ENCODE assay signal across 25 cellular contexts in the genomic region with DNA sequence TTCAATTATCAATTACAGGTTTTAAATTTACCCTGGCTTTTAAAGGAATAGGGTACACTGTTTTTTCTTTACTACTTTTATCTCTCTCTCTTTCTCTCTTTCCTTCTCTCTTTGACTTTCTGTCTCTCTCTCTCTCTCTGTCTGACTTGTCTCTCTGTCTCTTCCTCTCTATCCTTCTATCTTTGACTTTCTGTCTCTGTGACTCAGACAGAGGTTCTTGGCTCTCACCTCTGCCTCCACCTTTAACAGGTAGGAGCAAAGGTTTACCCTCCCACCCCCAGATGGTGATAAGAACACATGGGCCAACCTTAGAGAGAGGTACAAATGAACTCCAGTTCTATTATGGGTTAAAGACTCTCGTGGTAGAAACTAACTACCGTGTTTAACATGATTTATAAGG. TPM values are rescaled to one million over a fixed set of nuclear protein-coding genes. Genes with fewer than 3 reads are reported as not detected.
"Had no signal": no experiment of that assay in that cellular context is flagged by ENCODE, and none has a peak within 500 bp of the region (broad histone marks: within the 10 kb centered on the region; RNA-seq: fewer than 3 reads in every experiment).

No MANE protein-coding gene starts in this region.

- DNase-seq: colonic mucosa; cortex of kidney; effector CD8-positive, alpha-beta T cell; effector memory CD8-positive, alpha-beta T cell; endodermal cell; esophagus squamous epithelium; foreskin melanocyte; gastrocnemius medialis; glutamatergic neuron; head of caudate nucleus; heart right ventricle; hippocampal formation; left cardiac atrium; left lung; left ventricle myocardium superior; lower lobe of right lung; mesenchymal stem cell; mucosa of descending colon; naive B cell; naive thymus-derived CD8-positive, alpha-beta T cell had no signal

- H3K27me3 ChIP-seq: colonic mucosa, gastrocnemius medialis had no signal

- H3K4me1 Mint-ChIP-seq: naive B cell; naive thymus-derived CD8-positive, alpha-beta T cell had no signal

- H3K9me3 ChIP-seq: colonic mucosa, esophagus squamous epithelium, gastrocnemius medialis, lower lobe of right lung, mucosa of descending colon had no signal

- H3K27ac ChIP-seq: colonic mucosa, esophagus squamous epithelium, gastrocnemius medialis, heart right ventricle, left lung, lower lobe of right lung had no signal

- H3K27ac Mint-ChIP-seq: dendritic cell treated with granulocyte-macrophage colony-stimulating factor and Interleukin-4, amounts not matched to agents 40 ng/mL and 50 ng/mL, for 4 days; effector memory CD8-positive, alpha-beta T cell; endodermal cell; mesothelial cell of epicardium; naive B cell had no signal

- H3K36me3 Mint-ChIP-seq: mesothelial cell of epicardium had no signal

- H3K4me1 ChIP-seq: colonic mucosa, esophagus squamous epithelium, gastrocnemius medialis, heart right ventricle, left lung, lower lobe of right lung had no signal

- H3K36me3 ChIP-seq: colonic mucosa, esophagus squamous epithelium, gastrocnemius medialis, heart right ventricle, left lung, lower lobe of right lung had no signal

- H3K4me3 ChIP-seq: colonic mucosa, esophagus squamous epithelium, gastrocnemius medialis, heart right ventricle, left lung, lower lobe of right lung, mucosa of descending colon had no signal

- H3K4me3 Mint-ChIP-seq: dendritic cell treated with granulocyte-macrophage colony-stimulating factor and Interleukin-4, amounts not matched to agents 40 ng/mL and 50 ng/mL, for 4 days; effector memory CD8-positive, alpha-beta T cell; endodermal cell; mesothelial cell of epicardium; naive B cell; naive thymus-derived CD8-positive, alpha-beta T cell had no signal

- FAIRE-seq: endometrium, islet of Langerhans, keratinocyte had no signal

RNA-seq across cellular contexts. Expression of a gene that starts 20.3 kb away (rescaled TPM):
- total RNA-seq: naive thymus-derived CD8-positive, alpha-beta T cell had no signal
